1 cellular context compared by ENCODE assay signal in genomic region chr17:67312265-67312664, GRCh38.
TF ChIP-seq lines count a peak whose summit lies in the region.

No MANE protein-coding gene starts in this region.

TF ChIP-seq in GM23338, 12 proteins besides CTCF, POLR2A, EP300 and RAD21 (continued from another document):
- TF ChIP-seq REST (IDR thresholded peaks at IDR 0.05; ENCODE audit: unreplicated experiment) (no peak), NANOG (IDR thresholded peaks at IDR 0.05; ENCODE audit: borderline replicate concordance) (no peak), ZNF462 (CRISPR knock-in tag; IDR thresholded peaks at IDR 0.05) (no peak), POLR2AphosphoS5 (IDR thresholded peaks at IDR 0.05; ENCODE audit: low read depth) (no peak), ZNF114 (CRISPR knock-in tag; IDR thresholded peaks at IDR 0.05) (no peak), EZH2 (IDR thresholded peaks at IDR 0.05; ENCODE audit: low read depth, unreplicated experiment) (no peak), ZNF331 (CRISPR knock-in tag; IDR thresholded peaks at IDR 0.05; ENCODE audit: low read depth) (no peak), EZH2phosphoT487 (IDR thresholded peaks at IDR 0.05; ENCODE audit: unreplicated experiment) (no peak), ETS1 (IDR thresholded peaks at IDR 0.05) (no peak), CREB1 (CRISPR knock-in tag; IDR thresholded peaks at IDR 0.05; ENCODE audit: low read depth) (no peak), STAT1 (IDR thresholded peaks at IDR 0.05; ENCODE audit: unreplicated experiment) (no peak)
